In genomic region chr14:51251486-51251885, GRCh38 we compare ENCODE assay signal across 19 cellular contexts.
"Had no signal": no experiment of that assay in that cellular context is flagged by ENCODE, and none has a peak within 500 bp of the region (broad histone marks: within the 10 kb centered on the region; RNA-seq: fewer than 3 reads in every experiment).

No MANE protein-coding gene starts in this region.

- H3K9me3 Mint-ChIP-seq: activated CD4-positive, alpha-beta T cell treated with anti-CD3 and anti-CD28 coated beads, Interleukin-2, amount 10 ng/mL, durations not matched to agents 24 days and 14 days; activated naive CD8-positive, alpha-beta T cell treated with anti-CD3 and anti-CD28 coated beads, Interleukin-2, amount 50 U/mL, for 24 hours; T-helper 1 cell treated with Interleukin-12 subunit alpha and Interleukin-12 subunit beta and Interleukin-4 antibody, amounts not matched to agents 30 μg/mL and 1 μg/mL, for 36 hours had no signal

- H3K4me3 Mint-ChIP-seq: activated CD4-positive, alpha-beta T cell treated with anti-CD3 and anti-CD28 coated beads, Interleukin-2, amount 10 ng/mL, durations not matched to agents 24 days and 14 days; activated CD8-positive, alpha-beta memory T cell treated with anti-CD3 and anti-CD28 coated beads, Interleukin-2, amount 10 ng/mL, durations not matched to agents 7 days and 5 days; activated naive CD8-positive, alpha-beta T cell treated with anti-CD3 and anti-CD28 coated beads, Interleukin-2, amount 50 U/mL, for 24 hours; T-helper 1 cell treated with Interleukin-12 subunit alpha and Interleukin-12 subunit beta and Interleukin-4 antibody, amounts not matched to agents 30 μg/mL and 1 μg/mL, for 36 hours had no signal

- H3K4me3 ChIP-seq: ascending aorta, Peyer's patch had no signal

- H3K9me3 ChIP-seq: ascending aorta, Peyer's patch had no signal

- H3K27me3 Mint-ChIP-seq: activated CD4-positive, alpha-beta T cell treated with anti-CD3 and anti-CD28 coated beads, Interleukin-2, amount 10 ng/mL, durations not matched to agents 24 days and 14 days; activated CD8-positive, alpha-beta memory T cell treated with anti-CD3 and anti-CD28 coated beads, Interleukin-2, amount 10 ng/mL, durations not matched to agents 7 days and 5 days; activated naive CD8-positive, alpha-beta T cell treated with anti-CD3 and anti-CD28 coated beads, Interleukin-2, amount 50 U/mL, for 24 hours had no signal

- H3K4me1 ChIP-seq: ascending aorta, Peyer's patch had no signal

- H3K27ac ChIP-seq: ascending aorta, brain microvascular endothelial cell, Peyer's patch had no signal

- ATAC-seq: activated CD8-positive, alpha-beta memory T cell treated with anti-CD3 and anti-CD28 coated beads, Interleukin-2, amount 10 ng/mL, durations not matched to agents 7 days and 5 days; activated naive CD8-positive, alpha-beta T cell treated with anti-CD3 and anti-CD28 coated beads, Interleukin-2, amount 50 U/mL, for 24 hours had no signal

- H3K27ac Mint-ChIP-seq: activated CD4-positive, alpha-beta T cell treated with anti-CD3 and anti-CD28 coated beads, Interleukin-2, amount 10 ng/mL, durations not matched to agents 24 days and 14 days; activated CD8-positive, alpha-beta memory T cell treated with anti-CD3 and anti-CD28 coated beads, Interleukin-2, amount 10 ng/mL, durations not matched to agents 7 days and 5 days; activated naive CD8-positive, alpha-beta T cell treated with anti-CD3 and anti-CD28 coated beads, Interleukin-2, amount 50 U/mL, for 24 hours; T-helper 1 cell treated with Interleukin-12 subunit alpha and Interleukin-12 subunit beta and Interleukin-4 antibody, amounts not matched to agents 30 μg/mL and 1 μg/mL, for 36 hours had no signal

- H3K27me3 ChIP-seq: ascending aorta, brain microvascular endothelial cell, Peyer's patch had no signal

- DNase-seq: activated CD4-positive, alpha-beta T cell treated with anti-CD3 and anti-CD28 coated beads, Interleukin-2, amount 10 ng/mL, durations not matched to agents 24 days and 14 days; activated CD4-positive, alpha-beta T cell treated with anti-CD3 and anti-CD28 coated beads, Interleukin-2, amount 50 U/mL, for 48 hours; activated CD4-positive, CD25-positive, alpha-beta regulatory T cell treated with anti-CD3 and anti-CD28 coated beads, Interleukin-2, amount 50 U/mL, for 72 hours; activated CD8-positive, alpha-beta memory T cell treated with anti-CD3 and anti-CD28 coated beads, Interleukin-2, amount 10 ng/mL, durations not matched to agents 7 days and 5 days; activated naive CD4-positive, alpha-beta T cell treated with anti-CD3 and anti-CD28 coated beads, Interleukin-2, amount 50 U/mL, for 16 hours; activated naive CD8-positive, alpha-beta T cell treated with anti-CD3 and anti-CD28 coated beads, Interleukin-2, amount 50 U/mL, for 24 hours; amniotic stem cell; brain microvascular endothelial cell; Kasumi-1; KBM-7; NCI-H1105; NCI-H1436; NCI-H1694 treated with DMSO at 0.1 percent for 48 hours; NCI-H2029 treated with DMSO at 0.1 percent for 48 hours; NCI-H524; Peyer's patch; SHP77 treated with DMSO at 0.1 percent for 48 hours had no signal
